ENCODE assay signal across 10 cellular contexts in genomic region chr5:141511771-141512325, GRCh38. TPM values are rescaled to one million over a fixed set of nuclear protein-coding genes. Genes with fewer than 3 reads are reported as not detected.
DNase-seq lines count a peak whose midpoint lies in the region; ATAC-seq and TF ChIP-seq lines count a peak whose summit lies in the region.
"Had no signal": no experiment of that assay in that cellular context is flagged by ENCODE, and none has a peak within 500 bp of the region (broad histone marks: within the 10 kb centered on the region; RNA-seq: fewer than 3 reads in every experiment).

No MANE protein-coding gene starts in this region.

- no peak for TF ChIP-seq POLR2A in HCT116 (IDR thresholded peaks at IDR 0.05; ENCODE audit: borderline replicate concordance, extremely low read depth, insufficient read depth, insufficient read length)
- no peak for TF ChIP-seq POLR2A in adrenal gland (IDR thresholded peaks at IDR 0.05)

- TF ChIP-seq RAD21 in HCT116 (IDR thresholded peaks at IDR 0.05; ENCODE audit: low read depth) = no peak

- no peak overlapping the region for H2AFZ ChIP-seq in HCT116 (ENCODE audit: low read depth, low read length, poor library complexity, severe bottlenecking)

- RAD21 ChIA-PET in HCT116 (lab: Charles Lee; ENCODE audit: low non-redundant PET in 1 of 2, low total read pairs in 2 of 2, uncharacterized antibody in 2 of 2, unreplicated experiment in 2 of 2) = no interaction called here

- CTCF ChIA-PET in HCT116 (lab: Charles Lee) = interaction anchor here (0.8 to 3.2 kb wide), 4 partner anchors 10 to 99 kb away, joined by 3 to 15 read pairs (median 7); partner anchors contain the start of gene PCDHGA10
- CTCF ChIA-PET in activated CD4-positive, alpha-beta memory T cell treated with anti-CD3 and anti-CD28 coated beads, Interleukin-2, amount 10 ng/mL, durations not matched to agents 7 days and 5 days (lab: Charles Lee) = interaction anchor here (0.8 to 4.9 kb wide), 21 partner anchors 9 to 187 kb away, joined by 3 to 57 read pairs (median 8); partner anchors contain the start of genes PCDHGA10, PCDHGA11, PCDHGA12 and PCDHGA2

- H4K20me1 ChIP-seq in HCT116 (ENCODE audit: insufficient read depth) = no peaks in the 10 kb centered on the region

- TF ChIP-seq CTCF in HCT116 (IDR thresholded peaks at IDR 0.05 in 2 of 3, conservative IDR thresholded peaks at IDR 0.05 in 1 of 3; ENCODE audit: borderline replicate concordance in 1 of 3, insufficient read depth in 1 of 3, low read depth in 2 of 3, low read length in 2 of 3) (no peak), adrenal gland (IDR thresholded peaks at IDR 0.05) (no peak), lower lobe of right lung (IDR thresholded peaks at IDR 0.05) (no peak)

- H3K4me2 ChIP-seq in HCT116 (ENCODE audit: low read length) = no peak overlapping the region

- no peak overlapping the region for H3K27ac ChIP-seq in HCT116 (ENCODE audit: low read depth, low read length)
- H3K27ac ChIP-seq in adrenal gland = peak overlapping the region; percentile 88 to 99 (median 93)
- H3K27ac ChIP-seq in lower lobe of right lung = peak overlapping the region; percentile 87

- no peak for DNase-seq in HCT116 (ENCODE audit: low read depth, low spot score)
- no peak for DNase-seq in adrenal gland
- DNase-seq in lower lobe of right lung = no peak
- no peak for DNase-seq in activated CD4-positive, alpha-beta memory T cell treated with anti-CD3 and anti-CD28 coated beads, Interleukin-2, amount 10 ng/mL, durations not matched to agents 7 days and 5 days
- DNase-seq in inferior parietal cortex (ENCODE audit: extremely low spot score) = no peak
- no peak for DNase-seq in stimulated activated CD4-positive, alpha-beta T cell treated with anti-CD3 and anti-CD28 coated beads, Interleukin-4, amount 100 ng/mL, for 1 hour

- H3K4me1 Mint-ChIP-seq in stimulated activated memory B cell treated with anti-CD40 and anti-IgM and Interleukin-4, amounts not matched to agents 10 μg/mL and 1 μg/mL and 100 μg/mL, for 72 hours = peaks cover 99% of the 10 kb centered on the region
- H3K4me1 Mint-ChIP-seq in activated CD4-positive, alpha-beta memory T cell treated with anti-CD3 and anti-CD28 coated beads, Interleukin-2, amount 10 ng/mL, durations not matched to agents 7 days and 5 days = peaks cover 30% of the 10 kb centered on the region

- H3K27me3 Mint-ChIP-seq in stimulated activated memory B cell treated with anti-CD40 and anti-IgM and Interleukin-4, amounts not matched to agents 10 μg/mL and 1 μg/mL and 100 μg/mL, for 72 hours = no peaks in the 10 kb centered on the region
- H3K27me3 Mint-ChIP-seq in activated CD4-positive, alpha-beta memory T cell treated with anti-CD3 and anti-CD28 coated beads, Interleukin-2, amount 10 ng/mL, durations not matched to agents 7 days and 5 days = no peaks in the 10 kb centered on the region
- H3K27me3 Mint-ChIP-seq: activated naive CD4-positive, alpha-beta T cell treated with anti-CD3 and anti-CD28 coated beads, Interleukin-2, amount 50 U/mL, for 24 hours had no signal

- H3K4me3 ChIP-seq in HCT116 (replicated peaks in 1 of 2; ENCODE audit: low read depth in 1 of 2, low read length in 2 of 2) (no peak overlapping the region), adrenal gland (peak overlapping the region in 1 of 4 donors; percentile 54), lower lobe of right lung (no peak overlapping the region)

- intact Hi-C loops in HCT116 (cut with micrococcal nuclease) = loop anchor here (2.0 kb wide), 1 partner anchor 99 kb away; the partner anchor contains the start of gene PCDHGA10
- intact Hi-C loops in adrenal gland (cut with DNase I) = no loop called here
- intact Hi-C loops in lower lobe of right lung (cut with DNase I) = no loop called here

- 65 to 72% (median 69%) methylated on average over 4 of the region's 4 CpGs for WGBS in adrenal gland, 4 donors

- POLR2A ChIA-PET in HCT116 (lab: Charles Lee) = interaction anchor here (1.1 kb wide), 1 partner anchor 9 kb away, joined by 3 read pairs; no protein-coding TSS in a partner anchor
- POLR2A ChIA-PET in activated CD4-positive, alpha-beta memory T cell treated with anti-CD3 and anti-CD28 coated beads, Interleukin-2, amount 10 ng/mL, durations not matched to agents 7 days and 5 days (lab: Charles Lee) = interaction anchor here (1.4 to 3.5 kb wide), 3 partner anchors 10 to 192 kb away, joined by 3 to 12 read pairs (median 5); partner anchors contain the start of genes PCDHGA11 and TAF7

- H3K9me3 ChIP-seq in HCT116 (ENCODE audit: control insufficient read depth in 1 of 2, insufficient read depth in 1 of 2, low read depth in 1 of 2, low read length in 2 of 2) (no peaks in the 10 kb centered on the region), adrenal gland (replicated peaks in 1 of 3) (no peaks in the 10 kb centered on the region), lower lobe of right lung (no peaks in the 10 kb centered on the region)

- peak; percentile 25 for ATAC-seq in HCT116
- no peak for ATAC-seq in lower lobe of right lung
- no peak for ATAC-seq in stimulated activated memory B cell treated with anti-CD40 and anti-IgM and Interleukin-4, amounts not matched to agents 10 μg/mL and 1 μg/mL and 100 μg/mL, for 72 hours
- ATAC-seq in GM21367 (IDR thresholded peaks at IDR 0.05; ENCODE audit: unreplicated experiment) = no peak

- H3K9me3 Mint-ChIP-seq in stimulated activated memory B cell treated with anti-CD40 and anti-IgM and Interleukin-4, amounts not matched to agents 10 μg/mL and 1 μg/mL and 100 μg/mL, for 72 hours = peaks cover 5% of the 10 kb centered on the region
- H3K9me3 Mint-ChIP-seq in activated CD4-positive, alpha-beta memory T cell treated with anti-CD3 and anti-CD28 coated beads, Interleukin-2, amount 10 ng/mL, durations not matched to agents 7 days and 5 days = no peaks in the 10 kb centered on the region
- H3K9me3 Mint-ChIP-seq: activated naive CD4-positive, alpha-beta T cell treated with anti-CD3 and anti-CD28 coated beads, Interleukin-2, amount 50 U/mL, for 24 hours; H9 had no signal

- H3K4me1 ChIP-seq in HCT116 (ENCODE audit: control insufficient read depth in 1 of 2, insufficient read depth in 2 of 2, low read length in 2 of 2) = peaks cover 0 to 9% of the 10 kb centered on the region in 2 experiments; a peak in 2 of 4 replicates
- peaks cover 30 to 57% of the 10 kb centered on the region in 2 donors for H3K4me1 ChIP-seq in adrenal gland (replicated peaks in 1 of 2)
- peaks cover 77% of the 10 kb centered on the region for H3K4me1 ChIP-seq in lower lobe of right lung

- H3K9ac ChIP-seq in HCT116 (ENCODE audit: low read length) = no peak overlapping the region

- no TSS peak for BruUV-seq in HCT116 (replicated peaks; lab: Mats Ljungman, UMichigan)

- peaks cover 2 to 7% of the 10 kb centered on the region in 2 experiments; a peak in 1 of 4 replicates for H3K36me3 ChIP-seq in HCT116 (ENCODE audit: control insufficient read depth in 1 of 2, insufficient read depth in 2 of 2, low read length in 2 of 2)
- peaks cover 0 to 29% of the 10 kb centered on the region in 2 donors for H3K36me3 ChIP-seq in adrenal gland (replicated peaks in 1 of 2)
- H3K36me3 ChIP-seq in lower lobe of right lung = peaks cover 44% of the 10 kb centered on the region

- H3K9me2 ChIP-seq in HCT116 (ENCODE audit: insufficient read depth) = no peaks in the 10 kb centered on the region

- H3K36me3 Mint-ChIP-seq in stimulated activated memory B cell treated with anti-CD40 and anti-IgM and Interleukin-4, amounts not matched to agents 10 μg/mL and 1 μg/mL and 100 μg/mL, for 72 hours = peaks cover 29% of the 10 kb centered on the region
- peaks cover 28% of the 10 kb centered on the region for H3K36me3 Mint-ChIP-seq in activated CD4-positive, alpha-beta memory T cell treated with anti-CD3 and anti-CD28 coated beads, Interleukin-2, amount 10 ng/mL, durations not matched to agents 7 days and 5 days (ENCODE audit: low read depth)

- H3K27me3 ChIP-seq in HCT116 (ENCODE audit: insufficient read depth, low read length) = no peaks in the 10 kb centered on the region
- no peaks in the 10 kb centered on the region for H3K27me3 ChIP-seq in adrenal gland
- H3K27me3 ChIP-seq in lower lobe of right lung (ENCODE audit: low read depth) = no peaks in the 10 kb centered on the region

- H3K79me2 ChIP-seq in HCT116 (ENCODE audit: insufficient read depth, low read length) = no peaks in the 10 kb centered on the region

- H3K27ac Mint-ChIP-seq in stimulated activated memory B cell treated with anti-CD40 and anti-IgM and Interleukin-4, amounts not matched to agents 10 μg/mL and 1 μg/mL and 100 μg/mL, for 72 hours = peak overlapping the region; percentile 30
- H3K27ac Mint-ChIP-seq in activated CD4-positive, alpha-beta memory T cell treated with anti-CD3 and anti-CD28 coated beads, Interleukin-2, amount 10 ng/mL, durations not matched to agents 7 days and 5 days = no peak overlapping the region

- peak overlapping the region; percentile 40 for H3K4me3 Mint-ChIP-seq in stimulated activated memory B cell treated with anti-CD40 and anti-IgM and Interleukin-4, amounts not matched to agents 10 μg/mL and 1 μg/mL and 100 μg/mL, for 72 hours
- no peak overlapping the region for H3K4me3 Mint-ChIP-seq in activated CD4-positive, alpha-beta memory T cell treated with anti-CD3 and anti-CD28 coated beads, Interleukin-2, amount 10 ng/mL, durations not matched to agents 7 days and 5 days

TF ChIP-seq in HCT116, 20 proteins besides CTCF, POLR2A, EP300 and RAD21 (continues in another document):
- TF ChIP-seq CEBPB (IDR thresholded peaks at IDR 0.05; ENCODE audit: low read depth) = no peak

RNA-seq across cellular contexts. Expression of gene PCDHGC5, which starts 23.0 kb away (rescaled TPM):
- total RNA-seq in HCT116 (2021; ENCODE audit: unreplicated experiment) (not detected), adrenal gland (1 to 10 TPM in 7 of 8 donors, under 1 TPM in 1; 0.77 to 5.2 (median 3.1) TPM), lower lobe of right lung (1.8 TPM)
- 0.07 TPM in 2 replicates for polyA plus RNA-seq in HCT116 (2012)
- 1 to 10 TPM in 1 of 3 donors, under 1 TPM in 2; 0.10 to 1.1 (median 0.33) TPM for polyA plus RNA-seq in adrenal gland
- total RNA-seq in activated CD4-positive, alpha-beta memory T cell treated with anti-CD3 and anti-CD28 coated beads, Interleukin-2, amount 10 ng/mL, durations not matched to agents 7 days and 5 days = not detected

RNA-seq across cellular contexts. Expression of gene PCDHGC4, which starts 27.0 kb away (rescaled TPM):
- total RNA-seq in HCT116 (2021; ENCODE audit: unreplicated experiment) (0.05 TPM), adrenal gland (1 to 10 TPM in 7 of 8 donors, under 1 TPM in 1; 0.30 to 6.1 (median 2.2) TPM), lower lobe of right lung (1.5 TPM)
- 0.05 and 0.11 TPM in 2 replicates for polyA plus RNA-seq in HCT116 (2012)
- 1 to 10 TPM in 1 of 3 donors, under 1 TPM in 2; 0.03 to 1.0 (median 0.53) TPM for polyA plus RNA-seq in adrenal gland
- total RNA-seq in activated CD4-positive, alpha-beta memory T cell treated with anti-CD3 and anti-CD28 coated beads, Interleukin-2, amount 10 ng/mL, durations not matched to agents 7 days and 5 days = not detected

RNA-seq across cellular contexts. Expression of gene PCDHGC3, which starts 36.1 kb away (rescaled TPM):
- 1.2 TPM for total RNA-seq in HCT116 (2021; ENCODE audit: unreplicated experiment)
- polyA plus RNA-seq in HCT116 (2012) = 1.9 and 2.7 TPM in 2 replicates
- total RNA-seq in adrenal gland = 100 to 1,000 TPM in 1 of 8 donors, 10 to 100 TPM in 7; 43.3 to 103 (median 77.6) TPM
- 100 to 1,000 TPM in 1 of 3 donors, 10 to 100 TPM in 2; 70.4 to 112 (median 90.9) TPM for polyA plus RNA-seq in adrenal gland
- total RNA-seq in lower lobe of right lung = 82.4 TPM
- not detected for total RNA-seq in activated CD4-positive, alpha-beta memory T cell treated with anti-CD3 and anti-CD28 coated beads, Interleukin-2, amount 10 ng/mL, durations not matched to agents 7 days and 5 days

Comparison
In these comparisons a context has a peak if more than half of its experiments do, and no peak if none do; other contexts are left out.
1. RNA of gene PCDHGC3, which starts 36.1 kb away (total RNA-seq): 82.4 TPM in lower lobe of right lung (single experiment) and 43.3 to 103 TPM in adrenal gland; 1.2 TPM in HCT116 (single experiment) and not detected in activated CD4-positive, alpha-beta memory T cell treated with anti-CD3 and anti-CD28 coated beads, Interleukin-2, amount 10 ng/mL, durations not matched to agents 7 days and 5 days; every median in the first group is over 10 times any median in the second.